ENCODE assay signal across 25 cellular contexts in genomic region chrX:23764183-23764582, GRCh38.
"Had no signal": no experiment of that assay in that cellular context is flagged by ENCODE, and none has a peak within 500 bp of the region (broad histone marks: within the 10 kb centered on the region; RNA-seq: fewer than 3 reads in every experiment).

No MANE protein-coding gene starts in this region.

- H3K4me3 Mint-ChIP-seq: memory B cell; natural killer cell; stimulated activated naive CD8-positive, alpha-beta T cell treated with anti-CD3 and anti-CD28 coated beads, Interleukin-15, amount 100 ng/mL, for 72 hours had no signal

- H3K4me1 ChIP-seq: gastroesophageal sphincter, heart right ventricle, psoas muscle, suprapubic skin, transverse colon had no signal

- H3K4me3 ChIP-seq: dorsolateral prefrontal cortex, gastroesophageal sphincter, heart right ventricle, lung, ovary, psoas muscle, smooth muscle cell, suprapubic skin, transverse colon had no signal

- DNase-seq: dorsolateral prefrontal cortex; effector CD4-positive, alpha-beta T cell; foreskin fibroblast; heart right ventricle; left cardiac atrium; left ventricle myocardium superior; natural killer cell; occipital lobe; ovary; posterior cingulate gyrus; psoas muscle; right cardiac atrium; stimulated activated CD4-positive, alpha-beta T cell treated with anti-CD3 and anti-CD28 coated beads, Interleukin-12 subunit alpha, Interleukin-12 subunit beta, amount 100 ng/mL, for 4 hours; stimulated activated CD4-positive, alpha-beta T cell treated with anti-CD3 and anti-CD28 coated beads, Interleukin-1b, Interleukin-23, amount 100 ng/mL, for 48 hours; stimulated activated CD4-positive, alpha-beta T cell treated with anti-CD3 and anti-CD28 coated beads, Interleukin-4, amount 100 ng/mL, for 1 hour; stimulated activated CD8-positive, alpha-beta memory T cell treated with anti-CD3 and anti-CD28 coated beads, Interleukin-4, amount 100 ng/mL, for 48 hours; stimulated activated naive CD4-positive, alpha-beta T cell; stimulated activated naive CD8-positive, alpha-beta T cell treated with anti-CD3 and anti-CD28 coated beads, Interleukin-15, amount 100 ng/mL, for 72 hours; transverse colon had no signal

- H3K4me2 ChIP-seq: smooth muscle cell had no signal

- ATAC-seq: gastroesophageal sphincter; heart right ventricle; left cardiac atrium; left ventricle myocardium superior; natural killer cell; psoas muscle; right cardiac atrium; stimulated activated naive CD8-positive, alpha-beta T cell treated with anti-CD3 and anti-CD28 coated beads, Interleukin-15, amount 100 ng/mL, for 72 hours had no signal

- H3K36me3 Mint-ChIP-seq: memory B cell, natural killer cell had no signal

- H3K9me3 Mint-ChIP-seq: memory B cell; natural killer cell; stimulated activated naive CD8-positive, alpha-beta T cell treated with anti-CD3 and anti-CD28 coated beads, Interleukin-15, amount 100 ng/mL, for 72 hours had no signal

- H3K4me1 Mint-ChIP-seq: memory B cell had no signal

- H3K27ac ChIP-seq: dorsolateral prefrontal cortex, gastroesophageal sphincter, heart right ventricle, ovary, psoas muscle, suprapubic skin, transverse colon had no signal

- H3K36me3 ChIP-seq: gastroesophageal sphincter, heart right ventricle, ovary, suprapubic skin, transverse colon had no signal

- H3K9me3 ChIP-seq: gastroesophageal sphincter, heart right ventricle, ovary, psoas muscle, suprapubic skin, transverse colon had no signal

- FAIRE-seq: keratinocyte had no signal

- H3K27ac Mint-ChIP-seq: memory B cell; natural killer cell; stimulated activated naive CD8-positive, alpha-beta T cell treated with anti-CD3 and anti-CD28 coated beads, Interleukin-15, amount 100 ng/mL, for 72 hours had no signal

- H3K27me3 ChIP-seq: gastroesophageal sphincter, heart right ventricle, ovary, suprapubic skin, transverse colon had no signal

- H3K27me3 Mint-ChIP-seq: memory B cell; stimulated activated naive CD8-positive, alpha-beta T cell treated with anti-CD3 and anti-CD28 coated beads, Interleukin-15, amount 100 ng/mL, for 72 hours had no signal
